ENCODE assay signal across 8 cellular contexts in genomic region chr18:5294113-5294617, GRCh38. TPM values are rescaled to one million over a fixed set of nuclear protein-coding genes. Genes with fewer than 3 reads are reported as not detected.
DNase-seq lines count a peak whose midpoint lies in the region; ATAC-seq and TF ChIP-seq lines count a peak whose summit lies in the region.

No MANE protein-coding gene starts in this region.

- peak overlapping the region; percentile 94 for H3K4me2 ChIP-seq in osteoblast (ENCODE audit: insufficient read depth, low read length)

- no peaks in the 10 kb centered on the region for H3K9me3 ChIP-seq in WERI-Rb-1 (ENCODE audit: severe bottlenecking)
- H3K9me3 ChIP-seq in esophagus squamous epithelium = no peaks in the 10 kb centered on the region
- H3K9me3 ChIP-seq in osteoblast (ENCODE audit: low read depth, low read length) = no peaks in the 10 kb centered on the region

- intact Hi-C loops in esophagus squamous epithelium (cut with DNase I) = no loop called here

- TF ChIP-seq CTCF in WERI-Rb-1 (IDR thresholded peaks at IDR 0.05; ENCODE audit: low read depth, low read length) = no peak
- no peak for TF ChIP-seq CTCF in esophagus squamous epithelium (IDR thresholded peaks at IDR 0.05)
- no peak for TF ChIP-seq CTCF in osteoblast (IDR thresholded peaks at IDR 0.05; ENCODE audit: extremely low read depth, low read depth, low read length)

- peaks cover 29% of the 10 kb centered on the region for H3K36me3 ChIP-seq in WERI-Rb-1
- peaks cover 6 to 31% (median 6%) of the 10 kb centered on the region in 3 donors for H3K36me3 ChIP-seq in esophagus squamous epithelium
- H3K36me3 ChIP-seq in osteoblast (ENCODE audit: insufficient read depth, low read length) = peaks cover 26% of the 10 kb centered on the region

- peaks cover 3 to 26% (median 5%) of the 10 kb centered on the region in 3 donors for H3K4me1 ChIP-seq in esophagus squamous epithelium
- peaks cover 9% of the 10 kb centered on the region for H3K4me1 ChIP-seq in osteoblast (ENCODE audit: insufficient read depth, low read length)

- WGBS in esophagus squamous epithelium, 2 donors = 38 to 54% methylated on average over 6 to 8 of the region's 9 CpGs

- no peak for TF ChIP-seq POLR2A in esophagus squamous epithelium (IDR thresholded peaks at IDR 0.05)

- peak; percentile 53 for DNase-seq in activated gamma-delta T cell treated with Interleukin-2 at 50 U/mL for 16 hours
- DNase-seq in activated gamma-delta T cell (lab: John Stamatoyannopoulos, UW) = no peak
- DNase-seq in WERI-Rb-1 = peak; percentile 29
- peak; percentile 40 for DNase-seq in esophagus squamous epithelium (lab: John Stamatoyannopoulos, UW)
- DNase-seq in osteoblast (ENCODE audit: insufficient read length, low spot score, missing footprints) = peak; percentile 58
- no peak for DNase-seq in effector CD8-positive, alpha-beta T cell (lab: John Stamatoyannopoulos, UW)
- no peak for DNase-seq in GDM1 (lab: John Stamatoyannopoulos, UW)

- peaks cover 2% of the 10 kb centered on the region for H4K20me1 ChIP-seq in osteoblast (ENCODE audit: insufficient read depth, low read length)

- H3K79me2 ChIP-seq in osteoblast (ENCODE audit: insufficient read depth, low read length) = peaks cover 12% of the 10 kb centered on the region

- peak overlapping the region; percentile 99 for H2AFZ ChIP-seq in osteoblast (ENCODE audit: low read length)

- H3K4me3 ChIP-seq in WERI-Rb-1 (ENCODE audit: low read depth, low read length) (peak overlapping the region; percentile 61), esophagus squamous epithelium (peak overlapping the region; percentile 70 to 99 (median 88)), osteoblast (ENCODE audit: insufficient read depth, low read length) (peak overlapping the region; percentile 88)

- no peak for ATAC-seq in HG03439 (IDR thresholded peaks at IDR 0.05; ENCODE audit: unreplicated experiment)

- no peak overlapping the region for H3K27ac ChIP-seq in WERI-Rb-1
- peak overlapping the region; percentile 91 to 100 (median 98) for H3K27ac ChIP-seq in esophagus squamous epithelium
- peak overlapping the region; percentile 81 for H3K27ac ChIP-seq in osteoblast (ENCODE audit: low read depth, low read length)

- no peaks in the 10 kb centered on the region for H3K27me3 ChIP-seq in WERI-Rb-1 (ENCODE audit: insufficient read depth, low read depth, severe bottlenecking)
- H3K27me3 ChIP-seq in esophagus squamous epithelium = no peaks in the 10 kb centered on the region
- H3K27me3 ChIP-seq in osteoblast (ENCODE audit: insufficient read depth, low read length) = no peaks in the 10 kb centered on the region

RNA-seq across cellular contexts. Expression of gene ZBTB14, which starts 1.4 kb away (rescaled TPM):
- total RNA-seq in esophagus squamous epithelium (10 to 100 TPM in 1 of 4 donors, 1 to 10 TPM in 3; 4.4 to 10.2 (median 8.0) TPM), osteoblast (16.3 and 20.0 TPM in 2 replicates)

Comparison
In these comparisons a context has a peak if more than half of its experiments do, and no peak if none do; other contexts are left out.
1. DNase-seq: peak in activated gamma-delta T cell treated with Interleukin-2 at 50 U/mL for 16 hours (single experiment), WERI-Rb-1 (single experiment), esophagus squamous epithelium (single experiment) and osteoblast (single experiment); none in activated gamma-delta T cell (single experiment), effector CD8-positive, alpha-beta T cell (single experiment) and GDM1 (single experiment).
2. Peak in every context shown above with its lines, with median percentiles within 50 percentile points of each other: H3K4me3 ChIP-seq.